1 cellular context compared by ENCODE assay signal in the genomic region with DNA sequence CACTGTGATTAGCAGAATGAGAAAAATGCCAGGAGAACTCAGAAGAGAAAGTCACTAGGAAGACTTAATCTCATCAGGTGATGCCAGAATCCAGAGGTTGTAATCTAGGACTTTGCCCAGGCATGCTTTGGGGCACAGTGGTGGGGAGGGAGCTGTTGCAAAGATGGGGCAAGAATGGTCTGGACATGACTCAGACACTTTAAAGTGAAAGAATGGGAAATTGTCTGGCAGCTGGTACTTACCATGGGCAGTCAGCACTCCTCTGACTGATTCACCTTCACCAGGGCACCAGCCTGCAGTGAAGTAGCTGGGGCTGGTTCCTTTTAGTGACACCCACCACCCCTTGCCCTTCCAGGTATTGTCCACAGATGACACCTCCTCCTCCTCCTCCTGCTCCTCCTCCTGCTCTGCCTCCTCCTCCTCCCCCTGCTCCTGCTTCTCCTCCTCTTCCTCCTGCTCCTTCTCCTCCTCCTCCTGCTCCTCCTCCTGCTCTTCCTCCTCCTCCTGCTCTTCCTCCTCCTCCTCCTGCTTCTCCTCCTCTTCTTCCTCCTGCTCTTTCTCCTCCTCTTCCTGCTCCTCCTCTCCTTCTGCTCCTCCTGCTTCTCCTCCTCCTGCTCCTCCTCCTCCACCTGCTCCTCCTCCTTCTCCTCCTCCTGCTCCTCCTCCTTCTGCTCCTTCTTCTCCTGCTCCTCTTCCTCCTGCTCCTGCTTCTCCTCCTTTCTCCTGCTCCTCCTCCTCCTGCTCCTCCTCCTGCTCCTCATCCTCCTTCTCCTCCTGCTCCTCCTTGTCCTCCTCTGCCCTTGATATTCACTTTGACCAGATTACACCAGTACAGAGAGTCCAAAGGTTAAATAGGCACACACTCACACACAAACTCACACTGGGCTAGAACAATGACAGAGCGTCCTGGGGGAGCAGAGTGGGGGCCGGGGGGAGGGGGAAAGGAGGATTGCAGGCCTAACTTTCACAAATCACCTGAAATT.
TF ChIP-seq lines count a peak whose summit lies in the region.

TSS of gene CHD9NB (minus strand) at position 379 of the 983 bp plus-strand sequence. CDS start 8,739 bp downstream, outside the sequence.

TF ChIP-seq in HepG2, 621 proteins besides CTCF, POLR2A, EP300 and RAD21 (continued from another document and continues in another):
- TF ChIP-seq HBP1 (CRISPR knock-in tag; IDR thresholded peaks at IDR 0.05; ENCODE audit: low read depth) (peak; percentile 44; the same call in 1 of the 2 replicates), ZSCAN21 (CRISPR knock-in tag; IDR thresholded peaks at IDR 0.05; ENCODE audit: borderline replicate concordance) (no peak), SMC3 (IDR thresholded peaks at IDR 0.05; ENCODE audit: low read length) (no peak), KAT7 (CRISPR knock-in tag; IDR thresholded peaks at IDR 0.05; ENCODE audit: borderline replicate concordance) (no peak), ZNF17 (CRISPR knock-in tag; IDR thresholded peaks at IDR 0.05) (no peak), ZNF672 (CRISPR knock-in tag; IDR thresholded peaks at IDR 0.05) (no peak), TBL1XR1 (IDR thresholded peaks at IDR 0.05; ENCODE audit: borderline replicate concordance, low read length, partially characterized antibody) (no peak), IKZF4 (CRISPR knock-in tag; IDR thresholded peaks at IDR 0.05; ENCODE audit: borderline replicate concordance, low read depth, not compliant biosample characterization) (no peak), YEATS4 (CRISPR knock-in tag; IDR thresholded peaks at IDR 0.05; ENCODE audit: borderline replicate concordance) (no peak), POLR2G (IDR thresholded peaks at IDR 0.05; ENCODE audit: low read depth, low read length) (peak; percentile 43; the same call in 1 of the 2 replicates), FOXK2 (IDR thresholded peaks at IDR 0.05) (no peak; the same call in none of the 2 replicates), ZNF292 (CRISPR knock-in tag; IDR thresholded peaks at IDR 0.05; ENCODE audit: borderline replicate concordance, low read depth) (no peak), PRPF4 (IDR thresholded peaks at IDR 0.05; ENCODE audit: low read depth, low read length, poor library complexity, severe bottlenecking) (no peak), ZNF446 (CRISPR knock-in tag; IDR thresholded peaks at IDR 0.05) (no peak), ZNF33A (CRISPR knock-in tag; IDR thresholded peaks at IDR 0.05; ENCODE audit: borderline replicate concordance) (no peak), ATF3 (CRISPR knock-in tag; IDR thresholded peaks at IDR 0.05) (peak; percentile 58; the same call in 1 of the 2 replicates), SETDB1 (CRISPR knock-in tag; IDR thresholded peaks at IDR 0.05; ENCODE audit: borderline replicate concordance) (no peak), SMYD3 (CRISPR knock-in tag; IDR thresholded peaks at IDR 0.05) (no peak), ZNF501 (CRISPR knock-in tag; IDR thresholded peaks at IDR 0.05) (no peak), SNAPC2 (CRISPR knock-in tag; IDR thresholded peaks at IDR 0.05) (no peak), ZNF749 (CRISPR knock-in tag; IDR thresholded peaks at IDR 0.05; ENCODE audit: borderline replicate concordance) (no peak), MAF1 (CRISPR knock-in tag; IDR thresholded peaks at IDR 0.05; ENCODE audit: borderline replicate concordance) (no peak), SAFB2 (CRISPR knock-in tag; IDR thresholded peaks at IDR 0.05; ENCODE audit: borderline replicate concordance, low read depth) (no peak), GFI1 (CRISPR knock-in tag; IDR thresholded peaks at IDR 0.05; ENCODE audit: borderline replicate concordance) (no peak), MTF1 (CRISPR knock-in tag; IDR thresholded peaks at IDR 0.05) (no peak), AGO2 (optimal IDR thresholded peaks at IDR 0.05; ENCODE audit: low read depth, low read length) (no peak), ZNF792 (CRISPR knock-in tag; IDR thresholded peaks at IDR 0.05) (0 out of 2 replicates have a peak, but pooled peaks have one; percentile 15), CAMTA2 (CRISPR knock-in tag; IDR thresholded peaks at IDR 0.05; ENCODE audit: borderline replicate concordance) (no peak), ESRRA (CRISPR knock-in tag; IDR thresholded peaks at IDR 0.05; ENCODE audit: low read depth) (peak; percentile 79; the same call in 1 of the 2 replicates), IRF2 (CRISPR knock-in tag; IDR thresholded peaks at IDR 0.05) (no peak), ZSCAN20 (CRISPR knock-in tag; IDR thresholded peaks at IDR 0.05; ENCODE audit: borderline replicate concordance) (no peak), ZHX2 (IDR thresholded peaks at IDR 0.05; ENCODE audit: low read depth) (no peak), ZHX2 (CRISPR knock-in tag; IDR thresholded peaks at IDR 0.05; ENCODE audit: borderline replicate concordance) (no peak), LBX2 (CRISPR knock-in tag; IDR thresholded peaks at IDR 0.05; ENCODE audit: borderline replicate concordance) (no peak), HDAC2 (CRISPR knock-in tag; IDR thresholded peaks at IDR 0.05) (0 out of 2 replicates have a peak, but pooled peaks have one; percentile 28), FLYWCH1 (CRISPR knock-in tag; IDR thresholded peaks at IDR 0.05) (no peak), ZNF34 (CRISPR knock-in tag; IDR thresholded peaks at IDR 0.05; ENCODE audit: borderline replicate concordance) (no peak), U2AF1 (optimal IDR thresholded peaks at IDR 0.05; ENCODE audit: low read depth, low read length) (no peak), ZNF512 (CRISPR knock-in tag; IDR thresholded peaks at IDR 0.05) (peak; percentile 97)
- TF ChIP-seq, protein P1, sequence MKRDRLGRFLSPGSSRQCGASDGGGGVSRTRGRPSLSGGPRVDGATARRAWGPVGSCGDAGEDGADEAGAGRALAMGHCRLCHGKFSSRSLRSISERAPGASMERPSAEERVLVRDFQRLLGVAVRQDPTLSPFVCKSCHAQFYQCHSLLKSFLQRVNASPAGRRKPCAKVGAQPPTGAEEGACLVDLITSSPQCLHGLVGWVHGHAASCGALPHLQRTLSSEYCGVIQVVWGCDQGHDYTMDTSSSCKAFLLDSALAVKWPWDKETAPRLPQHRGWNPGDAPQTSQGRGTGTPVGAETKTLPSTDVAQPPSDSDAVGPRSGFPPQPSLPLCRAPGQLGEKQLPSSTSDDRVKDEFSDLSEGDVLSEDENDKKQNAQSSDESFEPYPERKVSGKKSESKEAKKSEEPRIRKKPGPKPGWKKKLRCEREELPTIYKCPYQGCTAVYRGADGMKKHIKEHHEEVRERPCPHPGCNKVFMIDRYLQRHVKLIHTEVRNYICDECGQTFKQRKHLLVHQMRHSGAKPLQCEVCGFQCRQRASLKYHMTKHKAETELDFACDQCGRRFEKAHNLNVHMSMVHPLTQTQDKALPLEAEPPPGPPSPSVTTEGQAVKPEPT (CRISPR knock-in tag; IDR thresholded peaks at IDR 0.05; ENCODE audit: low read depth): no peak
- TF ChIP-seq, protein P2, sequence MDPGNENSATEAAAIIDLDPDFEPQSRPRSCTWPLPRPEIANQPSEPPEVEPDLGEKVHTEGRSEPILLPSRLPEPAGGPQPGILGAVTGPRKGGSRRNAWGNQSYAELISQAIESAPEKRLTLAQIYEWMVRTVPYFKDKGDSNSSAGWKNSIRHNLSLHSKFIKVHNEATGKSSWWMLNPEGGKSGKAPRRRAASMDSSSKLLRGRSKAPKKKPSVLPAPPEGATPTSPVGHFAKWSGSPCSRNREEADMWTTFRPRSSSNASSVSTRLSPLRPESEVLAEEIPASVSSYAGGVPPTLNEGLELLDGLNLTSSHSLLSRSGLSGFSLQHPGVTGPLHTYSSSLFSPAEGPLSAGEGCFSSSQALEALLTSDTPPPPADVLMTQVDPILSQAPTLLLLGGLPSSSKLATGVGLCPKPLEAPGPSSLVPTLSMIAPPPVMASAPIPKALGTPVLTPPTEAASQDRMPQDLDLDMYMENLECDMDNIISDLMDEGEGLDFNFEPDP (CRISPR knock-in tag; conservative IDR thresholded peaks at IDR 0.05): no peak
- TF ChIP-seq, protein P3, sequence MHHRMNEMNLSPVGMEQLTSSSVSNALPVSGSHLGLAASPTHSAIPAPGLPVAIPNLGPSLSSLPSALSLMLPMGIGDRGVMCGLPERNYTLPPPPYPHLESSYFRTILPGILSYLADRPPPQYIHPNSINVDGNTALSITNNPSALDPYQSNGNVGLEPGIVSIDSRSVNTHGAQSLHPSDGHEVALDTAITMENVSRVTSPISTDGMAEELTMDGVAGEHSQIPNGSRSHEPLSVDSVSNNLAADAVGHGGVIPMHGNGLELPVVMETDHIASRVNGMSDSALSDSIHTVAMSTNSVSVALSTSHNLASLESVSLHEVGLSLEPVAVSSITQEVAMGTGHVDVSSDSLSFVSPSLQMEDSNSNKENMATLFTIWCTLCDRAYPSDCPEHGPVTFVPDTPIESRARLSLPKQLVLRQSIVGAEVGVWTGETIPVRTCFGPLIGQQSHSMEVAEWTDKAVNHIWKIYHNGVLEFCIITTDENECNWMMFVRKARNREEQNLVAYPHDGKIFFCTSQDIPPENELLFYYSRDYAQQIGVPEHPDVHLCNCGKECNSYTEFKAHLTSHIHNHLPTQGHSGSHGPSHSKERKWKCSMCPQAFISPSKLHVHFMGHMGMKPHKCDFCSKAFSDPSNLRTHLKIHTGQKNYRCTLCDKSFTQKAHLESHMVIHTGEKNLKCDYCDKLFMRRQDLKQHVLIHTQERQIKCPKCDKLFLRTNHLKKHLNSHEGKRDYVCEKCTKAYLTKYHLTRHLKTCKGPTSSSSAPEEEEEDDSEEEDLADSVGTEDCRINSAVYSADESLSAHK (CRISPR knock-in tag; IDR thresholded peaks at IDR 0.05; ENCODE audit: borderline replicate concordance): no peak
- TF ChIP-seq, protein P4, sequence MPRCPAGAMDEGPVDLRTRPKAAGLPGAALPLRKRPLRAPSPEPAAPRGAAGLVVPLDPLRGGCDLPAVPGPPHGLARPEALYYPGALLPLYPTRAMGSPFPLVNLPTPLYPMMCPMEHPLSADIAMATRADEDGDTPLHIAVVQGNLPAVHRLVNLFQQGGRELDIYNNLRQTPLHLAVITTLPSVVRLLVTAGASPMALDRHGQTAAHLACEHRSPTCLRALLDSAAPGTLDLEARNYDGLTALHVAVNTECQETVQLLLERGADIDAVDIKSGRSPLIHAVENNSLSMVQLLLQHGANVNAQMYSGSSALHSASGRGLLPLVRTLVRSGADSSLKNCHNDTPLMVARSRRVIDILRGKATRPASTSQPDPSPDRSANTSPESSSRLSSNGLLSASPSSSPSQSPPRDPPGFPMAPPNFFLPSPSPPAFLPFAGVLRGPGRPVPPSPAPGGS (CRISPR knock-in tag; IDR thresholded peaks at IDR 0.05): no peak
